ENCODE assay signal across 10 cellular contexts in genomic region chr4:86452323-86452995, GRCh38.
DNase-seq lines count a peak whose midpoint lies in the region; ATAC-seq and TF ChIP-seq lines count a peak whose summit lies in the region.
"Had no signal": no experiment of that assay in that cellular context is flagged by ENCODE, and none has a peak within 500 bp of the region (broad histone marks: within the 10 kb centered on the region; RNA-seq: fewer than 3 reads in every experiment).

No MANE protein-coding gene starts in this region.

- intact Hi-C loops in ascending aorta (cut with DNase I) (no loop called here), right cardiac atrium (cut with DNase I) (no loop called here), sigmoid colon (cut with DNase I) (no loop called here)

- peak; percentile 27 for DNase-seq in EH (ENCODE audit: low read depth)
- no peak for DNase-seq in ascending aorta (ENCODE audit: low spot score in 2 of 2)
- DNase-seq in right cardiac atrium, result peak; percentile 39 to 73 (median 62)
- no peak for DNase-seq in sigmoid colon
- no peak for DNase-seq in activated naive CD4-positive, alpha-beta T cell treated with anti-CD3 and anti-CD28 coated beads, Interleukin-2, amount 50 U/mL, for 16 hours
- no peak for DNase-seq in HAP-1 (ENCODE audit: low spot score in 2 of 2)
- DNase-seq: effector memory CD8-positive, alpha-beta T cell had no signal

- whole genome bisulfite sequencing in right cardiac atrium, result 58% methylated on average over 13 of the region's 13 CpGs
- 82 to 88% methylated on average over 13 of the region's 13 CpGs for WGBS in sigmoid colon, 2 donors

- H3K4me3 ChIP-seq in ascending aorta (peak overlapping the region; percentile 39 to 77), right cardiac atrium (ENCODE audit: low read length) (peak overlapping the region; percentile 43), sigmoid colon (peak overlapping the region; percentile 9 to 37 (median 36)), HAP-1 (no peak overlapping the region)
- H3K4me3 ChIP-seq: BLaER1 treated with 17β-estradiol and CSF1 and Interleukin-3, amounts not matched to agents 10 nM and 100 nM had no signal

- H3K9me3 ChIP-seq in ascending aorta (no peaks in the 10 kb centered on the region), right cardiac atrium (ENCODE audit: control insufficient read depth, low read length) (no peaks in the 10 kb centered on the region), sigmoid colon (no peaks in the 10 kb centered on the region), HAP-1 (no peaks in the 10 kb centered on the region)
- H3K9me3 ChIP-seq: BLaER1 treated with 17β-estradiol and CSF1 and Interleukin-3, amounts not matched to agents 10 nM and 100 nM had no signal

- ATAC-seq in right cardiac atrium, result peak; percentile 73 to 77
- no peak for ATAC-seq in HG02981 (IDR thresholded peaks at IDR 0.05; ENCODE audit: unreplicated experiment)
- ATAC-seq in HG03196 (IDR thresholded peaks at IDR 0.05; ENCODE audit: unreplicated experiment), result no peak
- ATAC-seq: effector memory CD8-positive, alpha-beta T cell had no signal

- no peaks in the 10 kb centered on the region for H3K4me1 ChIP-seq in ascending aorta
- peaks cover 6% of the 10 kb centered on the region for H3K4me1 ChIP-seq in right cardiac atrium (ENCODE audit: control insufficient read depth, insufficient read depth, low read length)
- peaks cover 0 to 8% (median 4%) of the 10 kb centered on the region in 4 donors for H3K4me1 ChIP-seq in sigmoid colon
- H3K4me1 ChIP-seq in HAP-1, result peaks cover 48% of the 10 kb centered on the region
- H3K4me1 ChIP-seq: BLaER1 treated with 17β-estradiol and CSF1 and Interleukin-3, amounts not matched to agents 10 nM and 100 nM had no signal

- TF ChIP-seq POLR2A in sigmoid colon (IDR thresholded peaks at IDR 0.05), result no peak

- H3K27me3 ChIP-seq in ascending aorta (no peaks in the 10 kb centered on the region), right cardiac atrium (ENCODE audit: control insufficient read depth, insufficient read depth) (no peaks in the 10 kb centered on the region), sigmoid colon (no peaks in the 10 kb centered on the region), HAP-1 (ENCODE audit: low read depth) (no peaks in the 10 kb centered on the region)
- H3K27me3 ChIP-seq: BLaER1 treated with 17β-estradiol and CSF1 and Interleukin-3, amounts not matched to agents 10 nM and 100 nM had no signal

- H3K27ac ChIP-seq in ascending aorta (peak overlapping the region; percentile 61 to 87), right cardiac atrium (ENCODE audit: low read length) (peak overlapping the region; percentile 30), sigmoid colon (peak overlapping the region; percentile 31 to 71 (median 64))
- H3K27ac ChIP-seq: BLaER1 treated with 17β-estradiol and CSF1 and Interleukin-3, amounts not matched to agents 10 nM and 100 nM had no signal

- TF ChIP-seq EP300 in sigmoid colon (IDR thresholded peaks at IDR 0.05), result no peak

- TF ChIP-seq CTCF in ascending aorta (IDR thresholded peaks at IDR 0.05) (no peak), sigmoid colon (IDR thresholded peaks at IDR 0.05) (no peak)

- in situ Hi-C loops in HAP-1 (cut with MboI; ENCODE audit: low sequenced_read_pairs), result no loop called here

- H3K36me3 ChIP-seq in ascending aorta, result no peaks in the 10 kb centered on the region
- no peaks in the 10 kb centered on the region for H3K36me3 ChIP-seq in sigmoid colon
- no peaks in the 10 kb centered on the region for H3K36me3 ChIP-seq in HAP-1 (replicated peaks)
- H3K36me3 ChIP-seq: BLaER1 treated with 17β-estradiol and CSF1 and Interleukin-3, amounts not matched to agents 10 nM and 100 nM had no signal

Comparison
In these comparisons a context has a peak if more than half of its experiments do, and no peak if none do; other contexts are left out.
1. DNase-seq: peak in EH (single experiment) and right cardiac atrium (3 of 3); none in ascending aorta (0 of 2), sigmoid colon (single experiment), activated naive CD4-positive, alpha-beta T cell treated with anti-CD3 and anti-CD28 coated beads, Interleukin-2, amount 50 U/mL, for 16 hours (single experiment) and HAP-1 (0 of 2).
2. ATAC-seq: peak in right cardiac atrium (2 of 2); none in HG02981 (single experiment) and HG03196 (single experiment).
3. Peak in every context shown above with its lines, with median percentiles within 50 percentile points of each other: H3K27ac ChIP-seq.